Comparison of ENCODE assay signal across 15 cellular contexts in the genomic region with DNA sequence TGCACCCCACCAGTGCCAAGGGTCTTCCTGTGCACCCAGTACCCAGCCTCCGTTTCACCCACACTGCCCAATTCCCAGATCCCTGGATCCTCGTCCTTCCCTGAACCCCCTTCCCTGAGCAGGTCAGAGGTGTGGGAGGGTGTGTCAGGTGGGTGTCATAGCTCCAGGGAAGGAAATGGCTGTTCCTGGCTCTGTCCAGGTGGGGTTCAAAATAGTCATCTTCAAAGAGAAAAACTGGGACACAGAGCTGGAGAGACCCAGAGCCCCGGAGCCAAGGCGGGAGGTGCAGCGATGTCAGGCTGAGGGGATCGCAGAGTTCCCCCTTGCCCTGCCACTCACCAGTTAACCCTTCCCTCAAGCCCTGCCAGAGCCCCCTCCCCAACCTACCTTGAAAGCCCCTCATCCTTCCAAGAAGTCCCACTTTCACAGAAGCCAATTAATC. TPM values are rescaled to one million over a fixed set of nuclear protein-coding genes. Genes with fewer than 3 reads are reported as not detected.
A peak's percentile ranks its signal among the peaks of the same experiment; 100 is the strongest.
DNase-seq lines count a peak whose midpoint lies in the region; ATAC-seq and TF ChIP-seq lines count a peak whose summit lies in the region.
"Had no signal": no experiment of that assay in that cellular context is flagged by ENCODE, and none has a peak within 500 bp of the region (broad histone marks: within the 10 kb centered on the region; RNA-seq: fewer than 3 reads in every experiment).

No MANE protein-coding gene starts in this region.

- peak overlapping the region; percentile 77 for H3K4me3 Mint-ChIP-seq in WTC11
- peak overlapping the region; percentile 66 for H3K4me3 Mint-ChIP-seq in progenitor cell of endocrine pancreas (ENCODE audit: low read depth)

- WGBS in hepatocyte (ENCODE audit: low lambda C conversion rate, missing lambda C conversion rate), result 11% methylated on average over 6 of the region's 6 CpGs

- TF ChIP-seq CTCF in WTC11 (IDR thresholded peaks at IDR 0.05) (no peak), hepatocyte (IDR thresholded peaks at IDR 0.05; ENCODE audit: poor library complexity) (no peak), progenitor cell of endocrine pancreas (IDR thresholded peaks at IDR 0.05; ENCODE audit: unreplicated experiment) (no peak)

- H3K9me2 ChIP-seq in hepatocyte (replicated peaks; ENCODE audit: insufficient read depth), result no peaks in the 10 kb centered on the region

- H3K4me3 ChIP-seq in hepatocyte, result peak overlapping the region; percentile 41
- H3K4me3 ChIP-seq: testis had no signal

- peaks cover 67% of the 10 kb centered on the region for H3K27me3 Mint-ChIP-seq in WTC11 (ENCODE audit: low read depth)
- peaks cover 40% of the 10 kb centered on the region for H3K27me3 Mint-ChIP-seq in progenitor cell of endocrine pancreas

- peaks cover 26% of the 10 kb centered on the region for H3K4me1 Mint-ChIP-seq in WTC11
- H3K4me1 Mint-ChIP-seq in progenitor cell of endocrine pancreas (ENCODE audit: low read depth), result peaks cover 8% of the 10 kb centered on the region

- H3K36me3 ChIP-seq in hepatocyte (replicated peaks; ENCODE audit: insufficient read depth, low read depth), result no peaks in the 10 kb centered on the region
- H3K36me3 ChIP-seq: left lung had no signal

- no peaks in the 10 kb centered on the region for H3K9me3 Mint-ChIP-seq in WTC11
- no peaks in the 10 kb centered on the region for H3K9me3 Mint-ChIP-seq in progenitor cell of endocrine pancreas (ENCODE audit: low read depth)

- H3K27ac Mint-ChIP-seq in WTC11 (no peak overlapping the region), progenitor cell of endocrine pancreas (no peak overlapping the region)

- H3K9me3 ChIP-seq in hepatocyte (ENCODE audit: low read depth), result no peaks in the 10 kb centered on the region
- H3K9me3 ChIP-seq: left lung, testis had no signal

- ATAC-seq in WTC11 (peak; percentile 5; the same call in 1 of the 2 replicates), HG02623 (IDR thresholded peaks at IDR 0.05; ENCODE audit: unreplicated experiment) (no peak), HG02642 (IDR thresholded peaks at IDR 0.05; ENCODE audit: poor library complexity, unreplicated experiment) (no peak)
- ATAC-seq: left lung had no signal

- DNase-seq in DMS79 treated with DMSO at 0.1 percent for 48 hours (lab: John Stamatoyannopoulos, UW) (peak; percentile 12), DMS79 (lab: John Stamatoyannopoulos, UW) (no peak), WTC11 (ENCODE audit: low spot score) (no peak), hepatocyte (ENCODE audit: low spot score) (no peak), progenitor cell of endocrine pancreas (ENCODE audit: low spot score, unreplicated experiment) (no peak)
- no peak for DNase-seq in stimulated activated naive CD4-positive, alpha-beta T cell treated with Interleukin-2 at 50 U/mL for 16 hours (lab: John Stamatoyannopoulos, UW)
- DNase-seq: activated T-cell treated with anti-CD3 and anti-CD28 coated beads, Interleukin-2, amount 50 U/mL, for 1 hour; cerebellar nuclear complex; left lung; NCI-H510A treated with DMSO at 0.1 percent for 48 hours; SHP77 treated with DMSO at 0.1 percent for 48 hours; testis had no signal

- no peaks in the 10 kb centered on the region for H4K20me1 ChIP-seq in hepatocyte (ENCODE audit: insufficient read depth, poor library complexity, severe bottlenecking)

- H3K79me2 ChIP-seq in hepatocyte, result no peaks in the 10 kb centered on the region

- POLR2A ChIA-PET in WTC11 (lab: Charles Lee), result interaction anchor here (0.6 kb wide), 1 partner anchor 194 kb away, joined by 5 read pairs; no protein-coding TSS in a partner anchor

- peaks cover 44% of the 10 kb centered on the region for H3K27me3 ChIP-seq in hepatocyte
- H3K27me3 ChIP-seq: testis had no signal

- H3K36me3 Mint-ChIP-seq in WTC11 (no peaks in the 10 kb centered on the region), progenitor cell of endocrine pancreas (ENCODE audit: insufficient read depth) (no peaks in the 10 kb centered on the region)

- no peak overlapping the region for H3K27ac ChIP-seq in hepatocyte
- H3K27ac ChIP-seq: 22Rv1, left lung, testis had no signal

- H3K4me1 ChIP-seq in hepatocyte (ENCODE audit: insufficient read depth), result no peaks in the 10 kb centered on the region

- no peak overlapping the region for H2AFZ ChIP-seq in hepatocyte

- CTCF ChIA-PET in WTC11 (lab: Charles Lee), result interaction anchor here (2.4 kb wide), 1 partner anchor 24 kb away, joined by 9 read pairs; no protein-coding TSS in a partner anchor

- H3K4me2 ChIP-seq in hepatocyte, result peak overlapping the region; percentile 90

TF ChIP-seq in WTC11, 78 proteins besides CTCF, POLR2A, EP300 and RAD21:
- TF ChIP-seq, protein P1, sequence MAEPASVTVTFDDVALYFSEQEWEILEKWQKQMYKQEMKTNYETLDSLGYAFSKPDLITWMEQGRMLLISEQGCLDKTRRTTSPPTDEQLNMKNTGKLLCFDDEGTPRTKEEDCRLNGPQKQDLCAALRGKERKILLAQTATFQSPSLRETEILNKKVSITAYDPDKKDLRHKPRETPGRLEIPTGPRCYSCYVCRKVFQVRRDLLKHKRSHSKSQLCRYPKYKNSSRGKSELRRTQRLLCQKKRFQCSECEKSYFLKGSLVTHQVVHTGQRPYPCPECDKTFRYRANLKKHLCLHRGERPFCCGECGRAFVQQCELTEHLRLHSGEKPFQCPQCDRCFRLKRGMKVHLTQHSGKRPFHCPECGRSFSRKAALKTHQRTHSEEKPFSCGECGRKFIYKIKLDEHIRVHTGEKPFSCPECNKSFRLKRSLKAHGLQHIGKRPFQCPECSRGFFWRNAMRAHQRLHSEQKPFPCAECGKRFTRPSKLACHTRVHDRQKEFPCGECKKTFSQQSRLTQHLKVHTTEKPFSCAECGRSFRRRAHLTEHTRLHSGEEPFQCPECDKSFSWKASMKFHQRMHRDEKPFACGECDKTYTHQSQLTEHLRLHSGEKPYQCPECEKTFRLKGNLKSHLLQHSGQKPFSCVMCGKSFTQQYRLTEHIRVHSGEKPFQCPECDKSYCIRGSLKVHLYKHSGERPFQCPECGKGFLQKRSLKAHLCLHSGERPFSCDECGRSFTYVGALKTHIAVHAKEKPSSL (CRISPR knock-in tag; conservative IDR thresholded peaks at IDR 0.05), result no peak
- no peak for TF ChIP-seq ZNF138 (CRISPR knock-in tag; conservative IDR thresholded peaks at IDR 0.05)
- no peak for TF ChIP-seq GTF2I (CRISPR knock-in tag; conservative IDR thresholded peaks at IDR 0.05)

RNA-seq across cellular contexts. Expression of a gene that starts 0.7 kb away (rescaled TPM):
- 9.5 to 10.7 TPM (median 9.5 TPM) in 3 replicates for total RNA-seq in WTC11 (2021)
- 0.32 and 0.73 TPM in 2 replicates for total RNA-seq in hepatocyte
- polyA plus RNA-seq in hepatocyte, result 0.50 and 1.0 TPM in 2 replicates
- total RNA-seq in progenitor cell of endocrine pancreas, result 2.5 and 4.0 TPM in 2 replicates

RNA-seq across cellular contexts. Expression of a gene that starts 7.0 kb away (rescaled TPM):
- total RNA-seq in WTC11 (2021) (0.16 to 0.28 TPM in 2 of 3 replicates, not detected in the other), hepatocyte (0.50 TPM in 1 of 2 replicates, not detected in the other), progenitor cell of endocrine pancreas (0.26 and 0.29 TPM in 2 replicates)
- not detected in 2 replicates for polyA plus RNA-seq in hepatocyte
- total RNA-seq: left lung, testis had no signal

RNA-seq across cellular contexts. Expression of a gene that starts 14.6 kb away (rescaled TPM):
- total RNA-seq in WTC11 (2021), result 111 to 140 TPM (median 125 TPM) in 3 replicates
- total RNA-seq in hepatocyte, result 65.8 and 92.6 TPM in 2 replicates
- 107 and 125 TPM in 2 replicates for polyA plus RNA-seq in hepatocyte
- 102 and 109 TPM in 2 replicates for total RNA-seq in progenitor cell of endocrine pancreas

RNA-seq across cellular contexts. Expression of a gene that starts 14.7 kb away (rescaled TPM):
- total RNA-seq in WTC11 (2021), result 12.3 to 14.3 TPM (median 13.9 TPM) in 3 replicates
- total RNA-seq in hepatocyte, result 18.0 and 18.2 TPM in 2 replicates
- polyA plus RNA-seq in hepatocyte, result 13.1 and 14.6 TPM in 2 replicates
- 16.6 and 18.1 TPM in 2 replicates for total RNA-seq in progenitor cell of endocrine pancreas

RNA-seq across cellular contexts. Expression of a gene that starts 28.1 kb away (rescaled TPM):
- total RNA-seq in WTC11 (2021), result 49.5 to 69.4 TPM (median 65.4 TPM) in 3 replicates
- 112 and 120 TPM in 2 replicates for total RNA-seq in hepatocyte
- polyA plus RNA-seq in hepatocyte, result 100 and 108 TPM in 2 replicates
- 45.6 and 47.6 TPM in 2 replicates for total RNA-seq in progenitor cell of endocrine pancreas
